Comparison of ENCODE assay signal across 8 cellular contexts in genomic region chr2:128322651-128323491, GRCh38. TPM values are rescaled to one million over a fixed set of nuclear protein-coding genes. Genes with fewer than 3 reads are reported as not detected.
DNase-seq lines count a peak whose midpoint lies in the region; ATAC-seq and TF ChIP-seq lines count a peak whose summit lies in the region.

No MANE protein-coding gene starts in this region.

- CTCF ChIA-PET in activated naive CD4-positive, alpha-beta T cell treated with anti-CD3 and anti-CD28 coated beads for 36 hours (lab: Charles Lee), result no interaction called here

- intact Hi-C loops in activated naive CD4-positive, alpha-beta T cell treated with anti-CD3 and anti-CD28 coated beads for 36 hours (cut with micrococcal nuclease), result loop anchor here (1.0 to 5.0 kb wide), 4 partner anchors 296 to 1526 kb away; no protein-coding TSS in a partner anchor
- intact Hi-C loops in vagina (cut with DNase I), result loop anchor here (10.0 kb wide), 1 partner anchor 412 kb away; no protein-coding TSS in a partner anchor

- H3K27me3 ChIP-seq in mesendoderm (ENCODE audit: insufficient read depth, low read length, poor library complexity) (no peaks in the 10 kb centered on the region), vagina (no peaks in the 10 kb centered on the region)

- no peaks in the 10 kb centered on the region for H3K79me2 ChIP-seq in mesendoderm (ENCODE audit: control insufficient read depth, insufficient read depth, low read length)

- no peaks in the 10 kb centered on the region for H3K9me3 Mint-ChIP-seq in activated naive CD4-positive, alpha-beta T cell treated with anti-CD3 and anti-CD28 coated beads for 36 hours
- no peaks in the 10 kb centered on the region for H3K9me3 Mint-ChIP-seq in chondrocyte (ENCODE audit: low read depth)

- peaks cover 11% of the 10 kb centered on the region for H3K4me1 Mint-ChIP-seq in activated naive CD4-positive, alpha-beta T cell treated with anti-CD3 and anti-CD28 coated beads for 36 hours (ENCODE audit: low read depth)
- peaks cover 7% of the 10 kb centered on the region for H3K4me1 Mint-ChIP-seq in chondrocyte (ENCODE audit: low read depth)

- DNase-seq in activated naive CD4-positive, alpha-beta T cell treated with anti-CD3 and anti-CD28 coated beads for 36 hours, result no peak
- DNase-seq in activated naive CD4-positive, alpha-beta T cell (lab: John Stamatoyannopoulos, UW), result no peak
- DNase-seq in chondrocyte (ENCODE audit: low spot score) (peak; percentile 91), mesendoderm (peak; percentile 56), vagina (ENCODE audit: extremely low spot score in 2 of 2) (peak; percentile 87 to 94), NCI-H2081 (lab: John Stamatoyannopoulos, UW) (no peak)

- H2AK5ac ChIP-seq in mesendoderm (ENCODE audit: low read length), result peak overlapping the region; percentile 46

- H3K56ac ChIP-seq in mesendoderm (ENCODE audit: low read length), result peak overlapping the region; percentile 93

- H3K9me3 ChIP-seq in vagina, result no peaks in the 10 kb centered on the region

- H3K27ac Mint-ChIP-seq in activated naive CD4-positive, alpha-beta T cell treated with anti-CD3 and anti-CD28 coated beads for 36 hours, result no peak overlapping the region
- H3K27ac Mint-ChIP-seq in chondrocyte (ENCODE audit: unreplicated experiment), result no peak overlapping the region

- peak overlapping the region; percentile 38 for H2BK120ac ChIP-seq in mesendoderm (ENCODE audit: low read depth, low read length)

- H3K27ac ChIP-seq in mesendoderm (ENCODE audit: low read depth, low read length) (no peak overlapping the region), vagina (peak overlapping the region; percentile 81)

- TF ChIP-seq POLR2A in vagina (IDR thresholded peaks at IDR 0.05), result no peak

- peak overlapping the region; percentile 83 for H3K9ac ChIP-seq in mesendoderm (ENCODE audit: low read length)

- H3K4ac ChIP-seq in mesendoderm (ENCODE audit: low read depth, low read length), result peak overlapping the region; percentile 99

- no CpG with 5 or more reads among the region's 29 CpGs for WGBS in mesendoderm (ENCODE audit: extremely low coverage, insufficient coverage, low lambda C conversion rate)

- H3K36me3 ChIP-seq in mesendoderm (ENCODE audit: control insufficient read depth, insufficient read depth, low read length) (no peaks in the 10 kb centered on the region), vagina (no peaks in the 10 kb centered on the region)

- peak overlapping the region; percentile 63 for H3K4me3 Mint-ChIP-seq in activated naive CD4-positive, alpha-beta T cell treated with anti-CD3 and anti-CD28 coated beads for 36 hours
- H3K4me3 Mint-ChIP-seq in chondrocyte (ENCODE audit: unreplicated experiment), result peak overlapping the region; percentile 38

- H3K79me1 ChIP-seq in mesendoderm (ENCODE audit: low read length), result no peaks in the 10 kb centered on the region

- peak overlapping the region; percentile 96 for H3K18ac ChIP-seq in mesendoderm (ENCODE audit: low read length)

- H3K4me3 ChIP-seq in mesendoderm (ENCODE audit: low read length) (no peak overlapping the region), vagina (peak overlapping the region; percentile 55 to 91)

- TF ChIP-seq CTCF in chondrocyte (IDR thresholded peaks at IDR 0.05) (no peak), vagina (IDR thresholded peaks at IDR 0.05) (no peak)

- H3K36me3 Mint-ChIP-seq in activated naive CD4-positive, alpha-beta T cell treated with anti-CD3 and anti-CD28 coated beads for 36 hours (ENCODE audit: low read depth), result no peaks in the 10 kb centered on the region
- H3K36me3 Mint-ChIP-seq in chondrocyte (ENCODE audit: low read depth), result no peaks in the 10 kb centered on the region

- ATAC-seq in HG03571 (IDR thresholded peaks at IDR 0.05; ENCODE audit: unreplicated experiment), result no peak
- ATAC-seq in HG02642 (IDR thresholded peaks at IDR 0.05; ENCODE audit: poor library complexity, unreplicated experiment), result no peak

- H4K5ac ChIP-seq in mesendoderm (ENCODE audit: low read length), result no peak overlapping the region

- H2BK5ac ChIP-seq in mesendoderm (ENCODE audit: low read length), result peak overlapping the region; percentile 15

- H4K8ac ChIP-seq in mesendoderm (ENCODE audit: low read depth, low read length), result no peak overlapping the region

- no peaks in the 10 kb centered on the region for H3K27me3 Mint-ChIP-seq in activated naive CD4-positive, alpha-beta T cell treated with anti-CD3 and anti-CD28 coated beads for 36 hours (ENCODE audit: low read depth)
- H3K27me3 Mint-ChIP-seq in chondrocyte (ENCODE audit: low read depth), result no peaks in the 10 kb centered on the region

- H3K4me1 ChIP-seq in mesendoderm (ENCODE audit: control insufficient read depth, low read depth, low read length) (peaks cover 4% of the 10 kb centered on the region), vagina (peaks cover 49% of the 10 kb centered on the region)

- no peak overlapping the region for H3K23ac ChIP-seq in mesendoderm (ENCODE audit: low read length)

- no peak overlapping the region for H2BK15ac ChIP-seq in mesendoderm (replicated peaks; ENCODE audit: low read depth)

- peak overlapping the region; percentile 69 for H3K4me2 ChIP-seq in mesendoderm (ENCODE audit: low read length)

RNA-seq across cellular contexts. Expression of gene HS6ST1, which starts 4.2 kb away (rescaled TPM):
- 1 to 10 TPM; 8.1 to 8.2 TPM for total RNA-seq in activated naive CD4-positive, alpha-beta T cell treated with anti-CD3 and anti-CD28 coated beads for 36 hours
- total RNA-seq in chondrocyte (30.0 to 39.2 TPM (median 33.1 TPM) in 3 replicates), vagina (68.5 TPM)
- polyA plus RNA-seq in mesendoderm (2013, experiment 1 of 2), result 29.4 TPM
- polyA plus RNA-seq in mesendoderm (2013, experiment 2 of 2), result 29.5 TPM

Comparison
In these comparisons a context has a peak if more than half of its experiments do, and no peak if none do; other contexts are left out.
1. DNase-seq: peak in chondrocyte (single experiment), mesendoderm (single experiment) and vagina (2 of 2); none in activated naive CD4-positive, alpha-beta T cell treated with anti-CD3 and anti-CD28 coated beads for 36 hours (single experiment), activated naive CD4-positive, alpha-beta T cell (0 of 4) and NCI-H2081 (0 of 2).